ENCODE assay signal across 8 cellular contexts in genomic region chr4:179307297-179308136, GRCh38.
DNase-seq lines count a peak whose midpoint lies in the region; ATAC-seq and TF ChIP-seq lines count a peak whose summit lies in the region.

No MANE protein-coding gene starts in this region.

- H3K9me3 ChIP-seq in WERI-Rb-1 (ENCODE audit: severe bottlenecking), result no peaks in the 10 kb centered on the region

- H3K36me3 ChIP-seq in WERI-Rb-1, result no peaks in the 10 kb centered on the region

- no peaks in the 10 kb centered on the region for H3K4me1 Mint-ChIP-seq in activated naive CD8-positive, alpha-beta T cell treated with anti-CD3 and anti-CD28 coated beads, Interleukin-2, amount 50 U/mL, for 24 hours
- no peaks in the 10 kb centered on the region for H3K4me1 Mint-ChIP-seq in activated naive CD8-positive, alpha-beta T cell treated with anti-CD3 and anti-CD28 coated beads for 36 hours

- H3K27ac ChIP-seq in WERI-Rb-1, result no peak overlapping the region

- peaks cover 42% of the 10 kb centered on the region for H3K27me3 ChIP-seq in WERI-Rb-1 (ENCODE audit: insufficient read depth, low read depth, severe bottlenecking)

- H3K27me3 Mint-ChIP-seq in activated naive CD8-positive, alpha-beta T cell treated with anti-CD3 and anti-CD28 coated beads, Interleukin-2, amount 50 U/mL, for 24 hours, result no peaks in the 10 kb centered on the region
- H3K27me3 Mint-ChIP-seq in activated naive CD8-positive, alpha-beta T cell treated with anti-CD3 and anti-CD28 coated beads for 36 hours, result no peaks in the 10 kb centered on the region

- ATAC-seq in activated naive CD8-positive, alpha-beta T cell treated with anti-CD3 and anti-CD28 coated beads, Interleukin-2, amount 50 U/mL, for 24 hours, result no peak
- peak; percentile 97 for ATAC-seq in GM21360 (IDR thresholded peaks at IDR 0.05; ENCODE audit: unreplicated experiment)
- ATAC-seq in HG03520 (IDR thresholded peaks at IDR 0.05; ENCODE audit: unreplicated experiment), result peak; percentile 91
- peak; percentile 88 for ATAC-seq in left lobe of liver
- no peak for ATAC-seq in GM19467 (IDR thresholded peaks at IDR 0.05; ENCODE audit: unreplicated experiment)

- peak; percentile 8 for DNase-seq in activated naive CD8-positive, alpha-beta T cell treated with anti-CD3 and anti-CD28 coated beads, Interleukin-2, amount 50 U/mL, for 24 hours
- DNase-seq in activated naive CD8-positive, alpha-beta T cell treated with anti-CD3 and anti-CD28 coated beads for 36 hours, result no peak
- DNase-seq in WERI-Rb-1, result peak; percentile 48
- no peak for DNase-seq in left lobe of liver (ENCODE audit: low spot score)
- no peak for DNase-seq in putamen (ENCODE audit: low spot score)

- peaks cover 5% of the 10 kb centered on the region for H3K9me3 Mint-ChIP-seq in activated naive CD8-positive, alpha-beta T cell treated with anti-CD3 and anti-CD28 coated beads, Interleukin-2, amount 50 U/mL, for 24 hours
- H3K9me3 Mint-ChIP-seq in activated naive CD8-positive, alpha-beta T cell treated with anti-CD3 and anti-CD28 coated beads for 36 hours, result peaks cover 9% of the 10 kb centered on the region

- H3K36me3 Mint-ChIP-seq in activated naive CD8-positive, alpha-beta T cell treated with anti-CD3 and anti-CD28 coated beads, Interleukin-2, amount 50 U/mL, for 24 hours (ENCODE audit: low read depth), result no peaks in the 10 kb centered on the region
- no peaks in the 10 kb centered on the region for H3K36me3 Mint-ChIP-seq in activated naive CD8-positive, alpha-beta T cell treated with anti-CD3 and anti-CD28 coated beads for 36 hours

- H3K4me3 ChIP-seq in WERI-Rb-1 (ENCODE audit: low read depth, low read length), result no peak overlapping the region

- peak; percentile 69 for TF ChIP-seq CTCF in WERI-Rb-1 (IDR thresholded peaks at IDR 0.05; ENCODE audit: low read depth, low read length)

- H3K27ac Mint-ChIP-seq in activated naive CD8-positive, alpha-beta T cell treated with anti-CD3 and anti-CD28 coated beads, Interleukin-2, amount 50 U/mL, for 24 hours, result no peak overlapping the region
- no peak overlapping the region for H3K27ac Mint-ChIP-seq in activated naive CD8-positive, alpha-beta T cell treated with anti-CD3 and anti-CD28 coated beads for 36 hours

- no peak overlapping the region for H3K4me3 Mint-ChIP-seq in activated naive CD8-positive, alpha-beta T cell treated with anti-CD3 and anti-CD28 coated beads, Interleukin-2, amount 50 U/mL, for 24 hours
- H3K4me3 Mint-ChIP-seq in activated naive CD8-positive, alpha-beta T cell treated with anti-CD3 and anti-CD28 coated beads for 36 hours, result no peak overlapping the region

Comparison
In these comparisons a context has a peak if more than half of its experiments do, and no peak if none do; other contexts are left out.
1. DNase-seq: peak in activated naive CD8-positive, alpha-beta T cell treated with anti-CD3 and anti-CD28 coated beads, Interleukin-2, amount 50 U/mL, for 24 hours (single experiment) and WERI-Rb-1 (single experiment); none in activated naive CD8-positive, alpha-beta T cell treated with anti-CD3 and anti-CD28 coated beads for 36 hours (single experiment), left lobe of liver (single experiment) and putamen (single experiment).
2. ATAC-seq: peak in GM21360 (single experiment), HG03520 (single experiment) and left lobe of liver (single experiment); none in activated naive CD8-positive, alpha-beta T cell treated with anti-CD3 and anti-CD28 coated beads, Interleukin-2, amount 50 U/mL, for 24 hours (single experiment) and GM19467 (single experiment).